ENCODE assay signal across 20 cellular contexts in genomic region chr11:22194907-22195306, GRCh38. TPM values are rescaled to one million over a fixed set of nuclear protein-coding genes. Genes with fewer than 3 reads are reported as not detected.
DNase-seq lines count a peak whose midpoint lies in the region; TF ChIP-seq lines count a peak whose summit lies in the region.
"Had no signal": no experiment of that assay in that cellular context is flagged by ENCODE, and none has a peak within 500 bp of the region (broad histone marks: within the 10 kb centered on the region; RNA-seq: fewer than 3 reads in every experiment).

No MANE protein-coding gene starts in this region.

- H3K9me3 ChIP-seq in A673 (ENCODE audit: low read depth, low read length, poor library complexity, severe bottlenecking) = no peaks in the 10 kb centered on the region
- H3K9me3 ChIP-seq in MM.1S (replicated peaks; ENCODE audit: insufficient read depth, low read length) = no peaks in the 10 kb centered on the region
- H3K9me3 ChIP-seq in hepatocyte (ENCODE audit: low read depth) = no peaks in the 10 kb centered on the region
- no peaks in the 10 kb centered on the region for H3K9me3 ChIP-seq in prostate gland
- H3K9me3 ChIP-seq: adrenal gland, right lobe of liver, SJCRH30 had no signal

- peaks cover 22% of the 10 kb centered on the region for H3K4me1 Mint-ChIP-seq in Calu3 (ENCODE audit: low read depth, unreplicated experiment)
- H3K4me1 Mint-ChIP-seq: activated CD4-positive, alpha-beta memory T cell treated with anti-CD3 and anti-CD28 coated beads, Interleukin-2, amount 10 ng/mL, durations not matched to agents 7 days and 5 days had no signal

- no peaks in the 10 kb centered on the region for H3K9me2 ChIP-seq in MM.1S (replicated peaks; ENCODE audit: insufficient read depth, low read length)
- no peaks in the 10 kb centered on the region for H3K9me2 ChIP-seq in hepatocyte (replicated peaks; ENCODE audit: insufficient read depth)

- peaks cover 23% of the 10 kb centered on the region for H3K36me3 Mint-ChIP-seq in Calu3 (ENCODE audit: insufficient read depth, unreplicated experiment)

- H3F3A ChIP-seq in MM.1S (ENCODE audit: insufficient read depth, low read length) = no peaks in the 10 kb centered on the region

- WGBS in hepatocyte (ENCODE audit: low lambda C conversion rate, missing lambda C conversion rate) = 71% methylated on average over 2 of the region's 2 CpGs
- 70% methylated on average over 2 of the region's 2 CpGs for WGBS in prostate gland

- H3K36me3 ChIP-seq in A673 (ENCODE audit: insufficient read depth, low read length, poor library complexity, severe bottlenecking) (no peaks in the 10 kb centered on the region), MM.1S (replicated peaks; ENCODE audit: insufficient read depth, low read length) (no peaks in the 10 kb centered on the region), hepatocyte (replicated peaks; ENCODE audit: insufficient read depth, low read depth) (no peaks in the 10 kb centered on the region), prostate gland (no peaks in the 10 kb centered on the region)
- H3K36me3 ChIP-seq: adrenal gland, right lobe of liver, SJCRH30 had no signal

- no TSS peak for BruUV-seq in A673 (replicated peaks; lab: Mats Ljungman, UMichigan)
- BruUV-seq in Calu3 (replicated peaks; lab: Mats Ljungman, UMichigan) = no TSS peak

- H3K4me1 ChIP-seq in A673 (ENCODE audit: insufficient read depth, low read length, poor library complexity, severe bottlenecking) (peaks cover 4% of the 10 kb centered on the region), MM.1S (ENCODE audit: low read length) (peaks cover 24% of the 10 kb centered on the region), hepatocyte (ENCODE audit: insufficient read depth) (no peaks in the 10 kb centered on the region), prostate gland (replicated peaks) (no peaks in the 10 kb centered on the region)
- H3K4me1 ChIP-seq: SJCRH30 had no signal

- H3K9me3 Mint-ChIP-seq in Calu3 (ENCODE audit: low read depth, unreplicated experiment) = no peaks in the 10 kb centered on the region
- H3K9me3 Mint-ChIP-seq: activated CD4-positive, alpha-beta memory T cell treated with anti-CD3 and anti-CD28 coated beads, Interleukin-2, amount 10 ng/mL, durations not matched to agents 7 days and 5 days had no signal

- H3K9ac ChIP-seq in MM.1S (ENCODE audit: low read length) = no peak overlapping the region

- no peak overlapping the region for H2AFZ ChIP-seq in MM.1S (ENCODE audit: low read length)
- H2AFZ ChIP-seq in hepatocyte = no peak overlapping the region

- H3K79me2 ChIP-seq in MM.1S (ENCODE audit: low read length) (peaks cover 27% of the 10 kb centered on the region), hepatocyte (no peaks in the 10 kb centered on the region)

- CTCF ChIA-PET in A673 (lab: Charles Lee) (no interaction called here), Calu3 (lab: Charles Lee) (no interaction called here)

- H3K27me3 ChIP-seq in A673 (replicated peaks; ENCODE audit: insufficient read depth, low read depth, low read length, poor library complexity) (no peaks in the 10 kb centered on the region), MM.1S (replicated peaks; ENCODE audit: insufficient read depth, low read length) (no peaks in the 10 kb centered on the region), hepatocyte (no peaks in the 10 kb centered on the region), prostate gland (replicated peaks; ENCODE audit: insufficient read depth) (no peaks in the 10 kb centered on the region)
- H3K27me3 ChIP-seq: adrenal gland, right lobe of liver, SJCRH30 had no signal

- DNase-seq in A673 (ENCODE audit: low spot score) = peak; percentile 3
- no peak for DNase-seq in Calu3
- DNase-seq in MM.1S = no peak
- no peak for DNase-seq in hepatocyte (ENCODE audit: low spot score)
- DNase-seq in T-helper 1 cell = no peak
- no peak for DNase-seq in prostate gland (ENCODE audit: low spot score)
- DNase-seq in GF-D8 (lab: John Stamatoyannopoulos, UW) = no peak
- no peak for DNase-seq in GM10266 (ENCODE audit: extremely low spot score)
- DNase-seq: activated CD4-positive, alpha-beta memory T cell treated with anti-CD3 and anti-CD28 coated beads, Interleukin-2, amount 10 ng/mL, durations not matched to agents 7 days and 5 days; activated CD4-positive, CD25-positive, alpha-beta regulatory T cell; adrenal gland; DND-41; islet precursor cell; NCI-H1930; occipital lobe; PC-3; right lobe of liver; SJCRH30; T-helper 2 cell had no signal

- POLR2A ChIA-PET in A673 (lab: Charles Lee; ENCODE audit: low non-redundant PET) = no interaction called here

- H3K4me3 ChIP-seq in A673 (ENCODE audit: low read depth, low read length, poor library complexity, severe bottlenecking) (peak overlapping the region; percentile 80), MM.1S (ENCODE audit: low read length) (no peak overlapping the region), hepatocyte (no peak overlapping the region), prostate gland (no peak overlapping the region)
- H3K4me3 ChIP-seq: adrenal gland, lung had no signal

- H3K4me3 Mint-ChIP-seq in Calu3 (ENCODE audit: low read depth, unreplicated experiment) = peak overlapping the region; percentile 100
- H3K4me3 Mint-ChIP-seq: activated CD4-positive, alpha-beta memory T cell treated with anti-CD3 and anti-CD28 coated beads, Interleukin-2, amount 10 ng/mL, durations not matched to agents 7 days and 5 days had no signal

- no peak for TF ChIP-seq POLR2A in prostate gland (IDR thresholded peaks at IDR 0.05)

- H3K4me2 ChIP-seq in MM.1S (ENCODE audit: low read depth, low read length) (peak overlapping the region; percentile 85; the same call in 1 of the 2 replicates), hepatocyte (peak overlapping the region; percentile 96)

- intact Hi-C loops in A673 (cut with micrococcal nuclease; ENCODE audit: unreplicated experiment) (loop anchor here (5.0 kb wide), 1 partner anchor 47 kb away; no protein-coding TSS in a partner anchor), Calu3 (cut with micrococcal nuclease; ENCODE audit: unreplicated experiment) (no loop called here), prostate gland (cut with DNase I) (no loop called here)

- H3K27me3 Mint-ChIP-seq in Calu3 (ENCODE audit: unreplicated experiment) = no peaks in the 10 kb centered on the region

- no peak for TF ChIP-seq CTCF in A673 (conservative IDR thresholded peaks at IDR 0.05; ENCODE audit: low read depth, low read length)
- TF ChIP-seq CTCF in Calu3 (IDR thresholded peaks at IDR 0.05; ENCODE audit: unreplicated experiment) = no peak
- TF ChIP-seq CTCF in MM.1S (IDR thresholded peaks at IDR 0.05; ENCODE audit: low read length) = peak; percentile 2; the same call in 1 of the 2 replicates
- TF ChIP-seq CTCF in hepatocyte (IDR thresholded peaks at IDR 0.05; ENCODE audit: poor library complexity) = no peak
- no peak for TF ChIP-seq CTCF in prostate gland (IDR thresholded peaks at IDR 0.05)
- TF ChIP-seq CTCF in GM10266 (IDR thresholded peaks at IDR 0.05; ENCODE audit: control insufficient read depth, insufficient read depth, low read depth, missing control alignments) = no peak

- H3K27ac Mint-ChIP-seq in Calu3 (ENCODE audit: unreplicated experiment) = no peak overlapping the region
- H3K27ac Mint-ChIP-seq: activated CD4-positive, alpha-beta memory T cell treated with anti-CD3 and anti-CD28 coated beads, Interleukin-2, amount 10 ng/mL, durations not matched to agents 7 days and 5 days had no signal

- H3K27ac ChIP-seq in A673 (ENCODE audit: low read depth, low read length, poor library complexity, severe bottlenecking) (no peak overlapping the region), MM.1S (ENCODE audit: low read length) (no peak overlapping the region), hepatocyte (no peak overlapping the region), prostate gland (no peak overlapping the region)
- H3K27ac ChIP-seq: adrenal gland, right lobe of liver, SJCRH30 had no signal

- H4K20me1 ChIP-seq in MM.1S (ENCODE audit: insufficient read depth, low read length) (no peaks in the 10 kb centered on the region), hepatocyte (ENCODE audit: insufficient read depth, poor library complexity, severe bottlenecking) (no peaks in the 10 kb centered on the region)

RNA-seq across cellular contexts. Expression of gene ANO5, which starts 2.0 kb away (rescaled TPM):
- total RNA-seq in A673 (2021) (3.7 and 3.8 TPM in 2 replicates), Calu3 (2022) (4.3 and 6.0 TPM in 2 replicates), hepatocyte (7.3 and 8.0 TPM in 2 replicates), prostate gland (1 to 10 TPM; 6.0 to 7.2 TPM)
- polyA plus RNA-seq in hepatocyte = 1.2 and 2.6 TPM in 2 replicates
- total RNA-seq: activated CD4-positive, alpha-beta memory T cell treated with anti-CD3 and anti-CD28 coated beads, Interleukin-2, amount 10 ng/mL, durations not matched to agents 7 days and 5 days; PC-3 had no signal
